Comparison of ENCODE assay signal across 24 cellular contexts in genomic region chr12:121518656-121519055, GRCh38.
A peak's percentile ranks its signal among the peaks of the same experiment; 100 is the strongest.
DNase-seq lines count a peak whose midpoint lies in the region; ATAC-seq and TF ChIP-seq lines count a peak whose summit lies in the region.
"Had no signal": no experiment of that assay in that cellular context is flagged by ENCODE, and none has a peak within 500 bp of the region (broad histone marks: within the 10 kb centered on the region; RNA-seq: fewer than 3 reads in every experiment).

No MANE protein-coding gene starts in this region.

- H3K36me3 Mint-ChIP-seq in stimulated activated naive B cell treated with anti-CD40 and anti-IgM and Interleukin-4, amounts not matched to agents 10 μg/mL and 1 μg/mL and 100 μg/mL, for 72 hours = peaks cover 41 to 61% of the 10 kb centered on the region in 2 donors

- H3K4me3 ChIP-seq in HUES64 (ENCODE audit: low read length) (no peak overlapping the region), ectodermal cell (ENCODE audit: insufficient read depth, low read depth, low read length) (no peak overlapping the region), liver (ENCODE audit: low read depth in 1 of 3, low read length in 3 of 3) (no peak overlapping the region)
- H3K4me3 ChIP-seq: A549, MG63 had no signal

- TF ChIP-seq RAD21 in liver (IDR thresholded peaks at IDR 0.05) = peak; percentile 41 to 64

- H3K9me3 Mint-ChIP-seq in stimulated activated naive B cell treated with anti-CD40 and anti-IgM and Interleukin-4, amounts not matched to agents 10 μg/mL and 1 μg/mL and 100 μg/mL, for 72 hours = no peaks in the 10 kb centered on the region
- H3K9me3 Mint-ChIP-seq: CD4-positive, alpha-beta memory T cell had no signal

- peaks cover 71% of the 10 kb centered on the region for H3K36me3 ChIP-seq in HUES64 (ENCODE audit: insufficient read depth, low read length)
- peaks cover 30% of the 10 kb centered on the region for H3K36me3 ChIP-seq in ectodermal cell (ENCODE audit: control insufficient read depth, insufficient read depth, low read length)
- no peaks in the 10 kb centered on the region for H3K36me3 ChIP-seq in liver (ENCODE audit: control insufficient read depth in 4 of 4, insufficient read depth in 3 of 4, low read depth in 1 of 4, low read length in 3 of 4)
- H3K36me3 ChIP-seq: MG63 had no signal

- no peak overlapping the region for H3K4me3 Mint-ChIP-seq in stimulated activated naive B cell treated with anti-CD40 and anti-IgM and Interleukin-4, amounts not matched to agents 10 μg/mL and 1 μg/mL and 100 μg/mL, for 72 hours
- H3K4me3 Mint-ChIP-seq: CD4-positive, alpha-beta memory T cell had no signal

- ATAC-seq in stimulated activated naive B cell treated with anti-CD40 and anti-IgM and Interleukin-4, amounts not matched to agents 10 μg/mL and 1 μg/mL and 100 μg/mL, for 72 hours (replicated peaks) = no peak
- ATAC-seq in GM21619 (IDR thresholded peaks at IDR 0.05; ENCODE audit: unreplicated experiment) = no peak
- ATAC-seq: A549, HCT116 had no signal

- H3K9me3 ChIP-seq in HUES64 (ENCODE audit: insufficient read depth, low read depth, low read length) = peaks cover 2% of the 10 kb centered on the region; the same call in 1 of the 2 replicates
- H3K9me3 ChIP-seq in ectodermal cell (ENCODE audit: control insufficient read depth, low read length) = no peaks in the 10 kb centered on the region
- no peaks in the 10 kb centered on the region for H3K9me3 ChIP-seq in liver (ENCODE audit: control insufficient read depth in 4 of 4, low read length in 3 of 4)
- H3K9me3 ChIP-seq: A549, Caco-2, MG63 had no signal

- H3K27me3 ChIP-seq in HUES64 (ENCODE audit: insufficient read depth, low read length) = no peaks in the 10 kb centered on the region
- no peaks in the 10 kb centered on the region for H3K27me3 ChIP-seq in ectodermal cell (ENCODE audit: control insufficient read depth, insufficient read depth, low read length, poor library complexity, severe bottlenecking)
- no peaks in the 10 kb centered on the region for H3K27me3 ChIP-seq in liver (ENCODE audit: control insufficient read depth in 4 of 4, insufficient read depth in 4 of 4, low read length in 3 of 4)
- H3K27me3 ChIP-seq: MG63 had no signal

- peaks cover 41 to 49% of the 10 kb centered on the region in 2 donors for H3K4me1 Mint-ChIP-seq in stimulated activated naive B cell treated with anti-CD40 and anti-IgM and Interleukin-4, amounts not matched to agents 10 μg/mL and 1 μg/mL and 100 μg/mL, for 72 hours

- H3K27me3 Mint-ChIP-seq in stimulated activated naive B cell treated with anti-CD40 and anti-IgM and Interleukin-4, amounts not matched to agents 10 μg/mL and 1 μg/mL and 100 μg/mL, for 72 hours = no peaks in the 10 kb centered on the region
- H3K27me3 Mint-ChIP-seq: CD4-positive, alpha-beta memory T cell had no signal

- 90% methylated on average over 10 of the region's 10 CpGs for WGBS in HUES64
- WGBS in ectodermal cell, 2 experiments = 90% methylated on average over 10 of the region's 10 CpGs
- 39% methylated on average over 10 of the region's 10 CpGs for WGBS in liver

- H3K27ac ChIP-seq in HUES64 (ENCODE audit: low read depth, low read length) (0 out of 2 replicates have a peak overlapping the region, but pooled peaks have one; percentile 18), ectodermal cell (ENCODE audit: insufficient read depth, low read depth, low read length, poor library complexity, severe bottlenecking) (peak overlapping the region; percentile 48), liver (ENCODE audit: low read depth in 1 of 2, low read length in 2 of 2) (peak overlapping the region; percentile 96 to 97)
- H3K27ac ChIP-seq: A549 had no signal

- H3K9ac ChIP-seq in HUES64 (ENCODE audit: low read depth, low read length) (no peak overlapping the region), liver (ENCODE audit: low read depth in 1 of 2, low read length in 2 of 2) (no peak overlapping the region)

- TF ChIP-seq CTCF in liver (IDR thresholded peaks at IDR 0.05; ENCODE audit: low read depth, low read length, missing input control) = no peak

- peak overlapping the region; percentile 20 for H3K27ac Mint-ChIP-seq in stimulated activated naive B cell treated with anti-CD40 and anti-IgM and Interleukin-4, amounts not matched to agents 10 μg/mL and 1 μg/mL and 100 μg/mL, for 72 hours

- no peak for DNase-seq in stimulated activated naive B cell treated with anti-CD40 and anti-IgM and Interleukin-4, amounts not matched to agents 10 μg/mL and 1 μg/mL and 100 μg/mL, for 72 hours
- DNase-seq in NCI-H2081 (lab: John Stamatoyannopoulos, UW) (no peak), NOMO-1 treated with DMSO at 0.1 percent for 48 hours (lab: John Stamatoyannopoulos, UW; ENCODE audit: unreplicated experiment) (no peak)
- DNase-seq: Caco-2; CD4-positive, alpha-beta memory T cell; DMS79; EL; GDM1; KG1; MG63; NCI-H1105 treated with DMSO at 0.1 percent for 48 hours; NCI-H146; NCI-H1930; NCI-H446; NCI-H524 treated with DMSO at 0.1 percent for 48 hours; NCI-H774; RPMI8226; SHP77 had no signal

- no peaks in the 10 kb centered on the region for H3K4me1 ChIP-seq in HUES64 (ENCODE audit: insufficient read depth, low read length)
- peaks cover under 1% of the 10 kb centered on the region for H3K4me1 ChIP-seq in ectodermal cell (ENCODE audit: control insufficient read depth, insufficient read depth, low read length)
- H3K4me1 ChIP-seq in liver (ENCODE audit: control insufficient read depth in 4 of 4, insufficient read depth in 4 of 4, low read length in 3 of 4) = peaks cover 24 to 55% (median 39%) of the 10 kb centered on the region in 4 donors

TF ChIP-seq in liver, 16 proteins besides CTCF, POLR2A, EP300 and RAD21:
- TF ChIP-seq RXRA (IDR thresholded peaks at IDR 0.05) (peak; percentile 96 to 98), JUND (IDR thresholded peaks at IDR 0.05) (peak in 1 of 2 donors; percentile 71), GABPA (IDR thresholded peaks at IDR 0.05 in 1 of 2, conservative IDR thresholded peaks at IDR 0.05 in 1 of 2) (peak in 1 of 2 donors; percentile 44), FOXA1 (IDR thresholded peaks at IDR 0.05) (peak; percentile 63), YY1 (IDR thresholded peaks at IDR 0.05) (peak; percentile 87), SP1 (IDR thresholded peaks at IDR 0.05) (peak; percentile 94), MAX (IDR thresholded peaks at IDR 0.05) (peak; percentile 87), ATF3 (IDR thresholded peaks at IDR 0.05) (peak; percentile 59), HNF4G (IDR thresholded peaks at IDR 0.05) (peak; percentile 66), EGR1 (IDR thresholded peaks at IDR 0.05; ENCODE audit: low read depth in 2 of 2) (peak in 1 of 2 donors; percentile 86), REST (IDR thresholded peaks at IDR 0.05) (peak; percentile 87), TAF1 (conservative IDR thresholded peaks at IDR 0.05) (no peak), ZBTB33 (IDR thresholded peaks at IDR 0.05) (peak; percentile 70), FOXA2 (IDR thresholded peaks at IDR 0.05) (peak; percentile 62), NR2F2 (IDR thresholded peaks at IDR 0.05) (no peak), HNF4A (conservative IDR thresholded peaks at IDR 0.05) (peak; percentile 94 to 96)

Comparison
In these comparisons a context has a peak if more than half of its experiments do, and no peak if none do; other contexts are left out.
1. H3K27ac ChIP-seq: peak in every context shown above with its lines; median percentile 96 in liver; 48 in ectodermal cell; 18 in HUES64.